ENCODE assay signal across 16 cellular contexts in genomic region chr10:121302541-121303180, GRCh38.
"Had no signal": no experiment of that assay in that cellular context is flagged by ENCODE, and none has a peak within 500 bp of the region (broad histone marks: within the 10 kb centered on the region; RNA-seq: fewer than 3 reads in every experiment).

No MANE protein-coding gene starts in this region.

- H3K9me3 ChIP-seq: tibial nerve had no signal

- ATAC-seq: activated naive CD8-positive, alpha-beta T cell treated with anti-CD3 and anti-CD28 coated beads, Interleukin-2, amount 50 U/mL, for 24 hours; effector memory CD8-positive, alpha-beta T cell; left ventricle myocardium superior; stimulated activated effector memory CD8-positive, alpha-beta T cell treated with anti-CD3 and anti-CD28 coated beads, Interleukin-12 subunit alpha, Interleukin-12 subunit beta, amount 100 ng/mL, for 72 hours had no signal

- H3K27ac ChIP-seq: tibial nerve had no signal

- H3K27me3 ChIP-seq: tibial nerve had no signal

- FAIRE-seq: astrocyte, islet of Langerhans, small intestine, TTC549 had no signal

- H3K4me1 ChIP-seq: tibial nerve had no signal

- DNase-seq: activated CD4-positive, alpha-beta T cell treated with anti-CD3 and anti-CD28 coated beads, Interleukin-2, amount 10 ng/mL, durations not matched to agents 7 days and 5 days; activated CD4-positive, CD25-positive, alpha-beta regulatory T cell; activated CD8-positive, alpha-beta memory T cell treated with anti-CD3 and anti-CD28 coated beads for 24 hours; activated naive CD4-positive, alpha-beta T cell treated with Interleukin-2 at 50 U/mL for 16 hours; activated naive CD8-positive, alpha-beta T cell treated with anti-CD3 and anti-CD28 coated beads, Interleukin-2, amount 50 U/mL, for 24 hours; effector memory CD8-positive, alpha-beta T cell; erythroblast; left ventricle myocardium superior; mesendoderm; T-helper 2 cell had no signal

- H3K4me3 ChIP-seq: tibial nerve had no signal

- H3K36me3 ChIP-seq: tibial nerve had no signal
